17 cellular contexts compared by ENCODE assay signal in genomic region chr14:65422093-65422834, GRCh38. TPM values are rescaled to one million over a fixed set of nuclear protein-coding genes. Genes with fewer than 3 reads are reported as not detected.
A peak's percentile ranks its signal among the peaks of the same experiment; 100 is the strongest.
DNase-seq lines count a peak whose midpoint lies in the region; ATAC-seq, FAIRE-seq and TF ChIP-seq lines count a peak whose summit lies in the region.
"Had no signal": no experiment of that assay in that cellular context is flagged by ENCODE, and none has a peak within 500 bp of the region (broad histone marks: within the 10 kb centered on the region; RNA-seq: fewer than 3 reads in every experiment).

No MANE protein-coding gene starts in this region.

- no peak for ATAC-seq in memory B cell (ENCODE audit: low read depth)
- no peak for ATAC-seq in HG03108 (IDR thresholded peaks at IDR 0.05; ENCODE audit: unreplicated experiment)
- ATAC-seq in GM19351 (IDR thresholded peaks at IDR 0.05; ENCODE audit: unreplicated experiment), result no peak
- ATAC-seq: heart right ventricle had no signal

- H3K36me3 ChIP-seq in vagina, result no peaks in the 10 kb centered on the region
- H3K36me3 ChIP-seq: heart right ventricle, MG63 had no signal

- intact Hi-C loops in vagina (cut with DNase I), result no loop called here

- H3K4me3 ChIP-seq in vagina, result no peak overlapping the region
- H3K4me3 ChIP-seq: BLaER1, heart right ventricle, MG63 had no signal

- DNase-seq in HTR-8/SVneo (ENCODE audit: insufficient read length, low spot score), result no peak
- no peak for DNase-seq in memory B cell (ENCODE audit: low spot score in 2 of 2)
- no peak for DNase-seq in vagina (ENCODE audit: extremely low spot score in 2 of 2)
- no peak for DNase-seq in mesenteric fat pad (ENCODE audit: low spot score)
- DNase-seq: activated CD4-positive, alpha-beta T cell treated with anti-CD3 and anti-CD28 coated beads, Interleukin-2, amount 10 ng/mL, durations not matched to agents 7 days and 5 days; activated CD8-positive, alpha-beta memory T cell treated with anti-CD3 and anti-CD28 coated beads, Interleukin-2, amount 50 U/mL, for 4 hours; activated gamma-delta T cell; effector CD8-positive, alpha-beta T cell; heart right ventricle; MG63; NCI-H748 treated with DMSO at 0.1 percent for 48 hours; T1000 had no signal

- H3K27me3 Mint-ChIP-seq in memory B cell, result no peaks in the 10 kb centered on the region
- H3K27me3 Mint-ChIP-seq: activated CD4-positive, alpha-beta T cell treated with anti-CD3 and anti-CD28 coated beads, Interleukin-2, amount 10 ng/mL, durations not matched to agents 7 days and 5 days had no signal

- peak overlapping the region; percentile 62 for H3K27ac Mint-ChIP-seq in memory B cell
- H3K27ac Mint-ChIP-seq: activated CD4-positive, alpha-beta T cell treated with anti-CD3 and anti-CD28 coated beads, Interleukin-2, amount 10 ng/mL, durations not matched to agents 7 days and 5 days had no signal

- no peak for TF ChIP-seq POLR2A in vagina (IDR thresholded peaks at IDR 0.05)

- peaks cover 10% of the 10 kb centered on the region for H3K4me1 ChIP-seq in vagina
- H3K4me1 ChIP-seq: BLaER1 had no signal

- H3K27me3 ChIP-seq in vagina, result no peaks in the 10 kb centered on the region
- H3K27me3 ChIP-seq: BLaER1, heart right ventricle, MG63 had no signal

- H3K27ac ChIP-seq in VCaP, result peak overlapping the region; percentile 96
- peak overlapping the region; percentile 68 for H3K27ac ChIP-seq in vagina
- H3K27ac ChIP-seq: BLaER1, heart right ventricle had no signal

- peak; percentile 82 for FAIRE-seq in HTR-8/SVneo (lab: Jason Lieb, UNC)
- FAIRE-seq: H1 had no signal

- no peaks in the 10 kb centered on the region for H3K9me3 ChIP-seq in vagina
- H3K9me3 ChIP-seq: BLaER1, heart right ventricle, MG63 had no signal

- H3K4me3 Mint-ChIP-seq in memory B cell, result no peak overlapping the region
- H3K4me3 Mint-ChIP-seq: activated CD4-positive, alpha-beta T cell treated with anti-CD3 and anti-CD28 coated beads, Interleukin-2, amount 10 ng/mL, durations not matched to agents 7 days and 5 days had no signal

- peaks cover 18% of the 10 kb centered on the region for H3K36me3 Mint-ChIP-seq in memory B cell

- H3K4me1 Mint-ChIP-seq in memory B cell, result peaks cover 26% of the 10 kb centered on the region

- H3K9me3 Mint-ChIP-seq in memory B cell, result no peaks in the 10 kb centered on the region

- TF ChIP-seq CTCF in VCaP (conservative IDR thresholded peaks at IDR 0.05) (no peak), vagina (IDR thresholded peaks at IDR 0.05) (no peak)

RNA-seq across cellular contexts. Expression of gene FUT8, which starts 9.7 kb away (rescaled TPM):
- 35.1 TPM for total RNA-seq in vagina
- total RNA-seq in mesenteric fat pad, result 24.3 TPM
